ENCODE assay signal across 1 cellular context in the genomic region with DNA sequence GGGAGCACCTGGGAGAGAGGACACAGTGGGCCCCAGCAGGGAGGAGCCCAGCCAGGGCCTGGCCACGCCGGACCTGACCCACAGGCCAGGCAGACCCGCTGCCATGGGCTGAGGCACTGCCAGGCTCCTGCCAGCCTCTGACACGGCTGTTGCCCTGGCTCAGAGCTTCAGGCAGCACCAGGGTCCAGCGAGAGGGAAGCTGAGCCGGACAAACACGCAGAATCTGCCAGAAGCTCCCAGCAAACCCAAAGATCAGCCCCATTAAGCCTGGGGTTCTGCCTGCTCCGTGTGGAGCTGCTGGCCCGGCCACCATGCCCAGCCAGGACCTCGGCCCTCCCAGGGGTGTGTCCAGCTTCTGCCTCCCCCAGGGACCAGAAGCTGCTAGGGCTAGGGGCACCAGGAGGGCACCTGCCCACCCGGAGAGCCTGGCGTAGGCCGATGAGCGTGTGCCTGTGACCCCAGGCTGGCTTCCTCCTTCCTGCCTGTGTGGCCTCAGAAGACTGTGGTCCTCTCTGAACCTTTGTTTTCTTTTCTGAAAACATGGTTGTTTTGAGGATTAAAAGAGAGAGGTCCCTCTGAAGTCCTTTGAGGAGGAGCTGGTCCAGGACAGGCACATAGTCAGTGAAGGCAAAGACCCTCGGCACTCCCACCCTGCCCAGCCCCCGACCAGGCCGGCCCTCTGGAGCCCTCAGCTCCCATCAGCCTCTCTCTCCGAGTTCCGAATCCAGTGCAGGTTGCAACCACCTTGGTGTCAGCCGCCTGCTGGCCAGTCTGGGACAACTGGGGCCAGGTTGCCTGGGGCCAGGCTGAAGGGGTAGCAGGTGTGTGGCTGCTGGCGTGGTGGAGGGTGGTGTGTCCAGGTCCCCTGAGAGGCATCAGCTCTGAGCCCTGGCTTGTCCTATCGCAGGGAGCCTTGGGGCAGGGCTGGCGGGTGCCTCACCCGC.
A peak's percentile ranks its signal among the peaks of the same experiment; 100 is the strongest.
TF ChIP-seq lines count a peak whose summit lies in the region.

No MANE protein-coding gene starts in this region.

TF ChIP-seq in HepG2, 621 proteins besides CTCF, POLR2A, EP300 and RAD21:
- TF ChIP-seq STAG1 (CRISPR knock-in tag; IDR thresholded peaks at IDR 0.05) (0 out of 2 replicates have a peak, but pooled peaks have one; percentile 6), ZNF766 (CRISPR knock-in tag; IDR thresholded peaks at IDR 0.05; ENCODE audit: borderline replicate concordance) (no peak), ATF1 (CRISPR knock-in tag; IDR thresholded peaks at IDR 0.05) (no peak)
TF ChIP-seq in HepG2: peak in this region for 1.
